1 cellular context compared by ENCODE assay signal in the genomic region with DNA sequence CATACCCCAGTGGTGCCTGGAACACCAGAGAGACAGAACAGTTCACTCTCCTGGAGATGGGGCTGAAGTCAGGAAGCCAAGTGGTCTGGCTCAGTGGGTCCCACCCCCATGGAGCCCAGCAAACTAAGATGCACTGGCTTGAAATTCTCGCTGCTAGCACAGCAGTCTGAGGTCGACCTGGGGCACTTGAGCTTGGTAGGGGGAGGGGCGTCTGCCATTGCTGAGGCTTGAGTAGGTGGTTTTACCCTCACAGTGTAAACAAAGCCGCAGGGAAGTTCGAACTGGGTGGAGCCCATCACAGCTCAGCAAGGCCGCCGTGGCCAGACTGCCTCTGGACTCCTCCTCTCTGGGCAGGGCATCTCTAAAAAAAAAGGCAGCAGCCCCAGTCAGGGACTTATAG.
TF ChIP-seq lines count a peak whose summit lies in the region.

No MANE protein-coding gene starts in this region.

TF ChIP-seq in A549, 52 proteins besides CTCF, POLR2A, EP300 and RAD21 (continued from another document):
- TF ChIP-seq, protein P1, sequence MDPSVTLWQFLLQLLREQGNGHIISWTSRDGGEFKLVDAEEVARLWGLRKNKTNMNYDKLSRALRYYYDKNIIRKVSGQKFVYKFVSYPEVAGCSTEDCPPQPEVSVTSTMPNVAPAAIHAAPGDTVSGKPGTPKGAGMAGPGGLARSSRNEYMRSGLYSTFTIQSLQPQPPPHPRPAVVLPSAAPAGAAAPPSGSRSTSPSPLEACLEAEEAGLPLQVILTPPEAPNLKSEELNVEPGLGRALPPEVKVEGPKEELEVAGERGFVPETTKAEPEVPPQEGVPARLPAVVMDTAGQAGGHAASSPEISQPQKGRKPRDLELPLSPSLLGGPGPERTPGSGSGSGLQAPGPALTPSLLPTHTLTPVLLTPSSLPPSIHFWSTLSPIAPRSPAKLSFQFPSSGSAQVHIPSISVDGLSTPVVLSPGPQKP (IDR thresholded peaks at IDR 0.05; ENCODE audit: low read depth, low read length), result no peak
